ENCODE assay signal across 15 cellular contexts in genomic region chr6:122458087-122458486, GRCh38. TPM values are rescaled to one million over a fixed set of nuclear protein-coding genes. Genes with fewer than 3 reads are reported as not detected.
DNase-seq lines count a peak whose midpoint lies in the region; ATAC-seq, FAIRE-seq and TF ChIP-seq lines count a peak whose summit lies in the region.
"Had no signal": no experiment of that assay in that cellular context is flagged by ENCODE, and none has a peak within 500 bp of the region (broad histone marks: within the 10 kb centered on the region; RNA-seq: fewer than 3 reads in every experiment).

No MANE protein-coding gene starts in this region.

- H3K27ac ChIP-seq in pancreas, result no peak overlapping the region
- no peak overlapping the region for H3K27ac ChIP-seq in effector memory CD4-positive, alpha-beta T cell (ENCODE audit: insufficient read depth, low read length, poor library complexity, severe bottlenecking)
- H3K27ac ChIP-seq: GM23248, Peyer's patch had no signal

- H3K27me3 Mint-ChIP-seq in activated naive CD4-positive, alpha-beta T cell treated with anti-CD3 and anti-CD28 coated beads for 36 hours (ENCODE audit: low read depth), result no peaks in the 10 kb centered on the region
- no peaks in the 10 kb centered on the region for H3K27me3 Mint-ChIP-seq in activated CD8-positive, alpha-beta T cell treated with anti-CD3 and anti-CD28 coated beads for 36 hours
- no peaks in the 10 kb centered on the region for H3K27me3 Mint-ChIP-seq in activated naive CD8-positive, alpha-beta T cell treated with anti-CD3 and anti-CD28 coated beads, Interleukin-2, amount 50 U/mL, for 24 hours
- H3K27me3 Mint-ChIP-seq: B cell, IgD-negative memory B cell had no signal

- DNase-seq in activated naive CD4-positive, alpha-beta T cell treated with anti-CD3 and anti-CD28 coated beads for 36 hours, result no peak
- no peak for DNase-seq in activated naive CD4-positive, alpha-beta T cell (lab: John Stamatoyannopoulos, UW)
- DNase-seq in activated CD8-positive, alpha-beta T cell treated with anti-CD3 and anti-CD28 coated beads for 36 hours, result no peak
- no peak for DNase-seq in activated naive CD8-positive, alpha-beta T cell treated with anti-CD3 and anti-CD28 coated beads, Interleukin-2, amount 50 U/mL, for 24 hours
- DNase-seq in pancreas, result no peak
- no peak for DNase-seq in effector memory CD4-positive, alpha-beta T cell
- DNase-seq in G401 (ENCODE audit: low spot score), result no peak
- DNase-seq: GM23248, NCI-H1436, NCI-H2029 treated with DMSO at 0.1 percent for 48 hours, NCI-H510A, Peyer's patch had no signal

- FAIRE-seq in pancreas (lab: Jason Lieb, UNC), result peak; percentile 37

- peaks cover 25% of the 10 kb centered on the region for H3K36me3 Mint-ChIP-seq in activated naive CD4-positive, alpha-beta T cell treated with anti-CD3 and anti-CD28 coated beads for 36 hours (ENCODE audit: low read depth)
- peaks cover 34% of the 10 kb centered on the region for H3K36me3 Mint-ChIP-seq in activated CD8-positive, alpha-beta T cell treated with anti-CD3 and anti-CD28 coated beads for 36 hours (ENCODE audit: low read depth)
- H3K36me3 Mint-ChIP-seq in activated naive CD8-positive, alpha-beta T cell treated with anti-CD3 and anti-CD28 coated beads, Interleukin-2, amount 50 U/mL, for 24 hours (ENCODE audit: low read depth), result peaks cover 18% of the 10 kb centered on the region

- intact Hi-C loops in activated naive CD4-positive, alpha-beta T cell treated with anti-CD3 and anti-CD28 coated beads for 36 hours (cut with micrococcal nuclease), result no loop called here
- intact Hi-C loops in activated CD8-positive, alpha-beta T cell treated with anti-CD3 and anti-CD28 coated beads for 36 hours (cut with micrococcal nuclease), result no loop called here
- intact Hi-C loops in pancreas (cut with DNase I), result no loop called here

- H3K9me3 ChIP-seq in pancreas, result peaks cover 0 to 3% (median 0%) of the 10 kb centered on the region in 4 donors
- no peaks in the 10 kb centered on the region for H3K9me3 ChIP-seq in effector memory CD4-positive, alpha-beta T cell (ENCODE audit: control insufficient read depth, low read length)
- H3K9me3 ChIP-seq: Peyer's patch had no signal

- peak; percentile 78 for ATAC-seq in activated CD8-positive, alpha-beta T cell treated with anti-CD3 and anti-CD28 coated beads for 36 hours
- ATAC-seq in activated naive CD8-positive, alpha-beta T cell treated with anti-CD3 and anti-CD28 coated beads, Interleukin-2, amount 50 U/mL, for 24 hours, result no peak
- no peak for ATAC-seq in pancreas
- ATAC-seq: HCT116 had no signal

- H3K4me1 ChIP-seq in pancreas, result peaks cover 17 to 40% (median 27%) of the 10 kb centered on the region in 3 donors
- H3K4me1 ChIP-seq in effector memory CD4-positive, alpha-beta T cell (ENCODE audit: control insufficient read depth, insufficient read depth, low read length, poor library complexity, severe bottlenecking), result peaks cover 5% of the 10 kb centered on the region

- 83 to 96% methylated on average over 1 of the region's 1 CpG for whole genome bisulfite sequencing in pancreas, 2 donors

- POLR2A ChIA-PET in activated CD8-positive, alpha-beta T cell treated with anti-CD3 and anti-CD28 coated beads for 36 hours (lab: Charles Lee), result interaction anchor here (2.5 to 4.3 kb wide), 2 partner anchors 13 to 19 kb away, joined by 10 to 19 read pairs; partner anchors contain the start of gene SERINC1

- no peaks in the 10 kb centered on the region for H3K9me3 Mint-ChIP-seq in activated naive CD4-positive, alpha-beta T cell treated with anti-CD3 and anti-CD28 coated beads for 36 hours
- H3K9me3 Mint-ChIP-seq in activated CD8-positive, alpha-beta T cell treated with anti-CD3 and anti-CD28 coated beads for 36 hours, result no peaks in the 10 kb centered on the region
- H3K9me3 Mint-ChIP-seq in activated naive CD8-positive, alpha-beta T cell treated with anti-CD3 and anti-CD28 coated beads, Interleukin-2, amount 50 U/mL, for 24 hours, result no peaks in the 10 kb centered on the region
- H3K9me3 Mint-ChIP-seq: IgD-negative memory B cell had no signal

- no peak overlapping the region for H3K4me3 Mint-ChIP-seq in activated naive CD4-positive, alpha-beta T cell treated with anti-CD3 and anti-CD28 coated beads for 36 hours
- H3K4me3 Mint-ChIP-seq in activated CD8-positive, alpha-beta T cell treated with anti-CD3 and anti-CD28 coated beads for 36 hours, result no peak overlapping the region
- no peak overlapping the region for H3K4me3 Mint-ChIP-seq in activated naive CD8-positive, alpha-beta T cell treated with anti-CD3 and anti-CD28 coated beads, Interleukin-2, amount 50 U/mL, for 24 hours
- H3K4me3 Mint-ChIP-seq: B cell had no signal

- no peaks in the 10 kb centered on the region for H3K27me3 ChIP-seq in pancreas
- H3K27me3 ChIP-seq in effector memory CD4-positive, alpha-beta T cell (replicated peaks; ENCODE audit: control insufficient read depth, insufficient read depth, low read length, poor library complexity, severe bottlenecking), result no peaks in the 10 kb centered on the region
- H3K27me3 ChIP-seq: Peyer's patch had no signal

- no peak for TF ChIP-seq CTCF in activated CD8-positive, alpha-beta T cell treated with anti-CD3 and anti-CD28 coated beads for 36 hours (IDR thresholded peaks at IDR 0.05)
- TF ChIP-seq CTCF in pancreas (IDR thresholded peaks at IDR 0.05), result no peak

- peak overlapping the region; percentile 46 for H3K27ac Mint-ChIP-seq in activated naive CD4-positive, alpha-beta T cell treated with anti-CD3 and anti-CD28 coated beads for 36 hours
- H3K27ac Mint-ChIP-seq in activated CD8-positive, alpha-beta T cell treated with anti-CD3 and anti-CD28 coated beads for 36 hours, result peak overlapping the region; percentile 89
- H3K27ac Mint-ChIP-seq in activated naive CD8-positive, alpha-beta T cell treated with anti-CD3 and anti-CD28 coated beads, Interleukin-2, amount 50 U/mL, for 24 hours, result peak overlapping the region; percentile 70
- H3K27ac Mint-ChIP-seq: B cell had no signal

- CTCF ChIA-PET in activated naive CD4-positive, alpha-beta T cell treated with anti-CD3 and anti-CD28 coated beads for 36 hours (lab: Charles Lee), result interaction anchor here (1.1 kb wide), 1 partner anchor 57 kb away, joined by 3 read pairs; no protein-coding TSS in a partner anchor
- CTCF ChIA-PET in activated CD8-positive, alpha-beta T cell treated with anti-CD3 and anti-CD28 coated beads for 36 hours (lab: Charles Lee), result no interaction called here

- peaks cover 0 to 24% (median 10%) of the 10 kb centered on the region in 3 donors for H3K36me3 ChIP-seq in pancreas
- peaks cover 34% of the 10 kb centered on the region for H3K36me3 ChIP-seq in effector memory CD4-positive, alpha-beta T cell (ENCODE audit: control insufficient read depth, insufficient read depth, low read length)

- H3K4me1 Mint-ChIP-seq in activated naive CD4-positive, alpha-beta T cell treated with anti-CD3 and anti-CD28 coated beads for 36 hours (ENCODE audit: low read depth), result peaks cover 69% of the 10 kb centered on the region
- peaks cover 72% of the 10 kb centered on the region for H3K4me1 Mint-ChIP-seq in activated CD8-positive, alpha-beta T cell treated with anti-CD3 and anti-CD28 coated beads for 36 hours (ENCODE audit: low read depth)
- H3K4me1 Mint-ChIP-seq in activated naive CD8-positive, alpha-beta T cell treated with anti-CD3 and anti-CD28 coated beads, Interleukin-2, amount 50 U/mL, for 24 hours, result peaks cover 57% of the 10 kb centered on the region

- in situ Hi-C loops in G401 (cut with HindIII; ENCODE audit: low sequenced_read_pairs), result no loop called here

- no peak overlapping the region for H3K4me3 ChIP-seq in pancreas
- no peak overlapping the region for H3K4me3 ChIP-seq in effector memory CD4-positive, alpha-beta T cell (ENCODE audit: insufficient read depth, low read depth, low read length, poor library complexity, severe bottlenecking)
- H3K4me3 ChIP-seq: GM23248, Peyer's patch had no signal

RNA-seq across cellular contexts. Expression of gene SERINC1, which starts 13.5 kb away (rescaled TPM):
- 10 to 100 TPM; 50.1 to 50.4 TPM for total RNA-seq in activated naive CD4-positive, alpha-beta T cell treated with anti-CD3 and anti-CD28 coated beads for 36 hours
- total RNA-seq in activated CD8-positive, alpha-beta T cell treated with anti-CD3 and anti-CD28 coated beads for 36 hours, result 10 to 100 TPM; 40.2 to 40.5 TPM
- total RNA-seq in pancreas, result 10 to 100 TPM; 36.5 to 78.9 (median 50.1) TPM
- polyA plus RNA-seq in pancreas, result 10 to 100 TPM; 24.9 to 98.8 TPM
- 42.3 and 64.5 TPM in 2 replicates for total RNA-seq in G401 (2014; rRNA removed; shearing (Covaris generic))

RNA-seq across cellular contexts. Expression of gene HSF2, which starts 58.6 kb away (rescaled TPM):
- total RNA-seq in activated naive CD4-positive, alpha-beta T cell treated with anti-CD3 and anti-CD28 coated beads for 36 hours, result 10 to 100 TPM; 22.0 to 27.0 TPM
- total RNA-seq in activated CD8-positive, alpha-beta T cell treated with anti-CD3 and anti-CD28 coated beads for 36 hours, result 10 to 100 TPM; 19.5 to 22.4 TPM
- total RNA-seq in pancreas, result 1 to 10 TPM; 2.7 to 6.3 (median 3.8) TPM
- polyA plus RNA-seq in pancreas, result 1 to 10 TPM; 3.5 to 8.6 TPM
- total RNA-seq in G401 (2014; rRNA removed; shearing (Covaris generic)), result 15.1 and 16.7 TPM in 2 replicates
